ENCODE assay signal across 8 cellular contexts in genomic region chr10:92591550-92592140, GRCh38. TPM values are rescaled to one million over a fixed set of nuclear protein-coding genes. Genes with fewer than 3 reads are reported as not detected.
A peak's percentile ranks its signal among the peaks of the same experiment; 100 is the strongest.
DNase-seq lines count a peak whose midpoint lies in the region; ATAC-seq, FAIRE-seq and TF ChIP-seq lines count a peak whose summit lies in the region.

No MANE protein-coding gene starts in this region.

- no peak for TF ChIP-seq CTCF in fibroblast of mammary gland (conservative IDR thresholded peaks at IDR 0.05; ENCODE audit: control insufficient read depth, insufficient read depth, low read depth, low read length)

- peak overlapping the region; percentile 94 for H3K4me3 ChIP-seq in fibroblast of mammary gland (ENCODE audit: control insufficient read depth, low read depth, low read length)

- peak overlapping the region; percentile 98 for H3K4me3 Mint-ChIP-seq in natural killer cell treated with Interleukin-12 subunit alpha and Interleukin-12 subunit beta and Interleukin-15 and Interleukin-18, amount 100 ng/mL, for 72 hours

- ATAC-seq in GM21723 (IDR thresholded peaks at IDR 0.05; ENCODE audit: unreplicated experiment) = peak; percentile 75
- peak; percentile 89 to 93 for ATAC-seq in natural killer cell treated with Interleukin-12 subunit alpha and Interleukin-12 subunit beta and Interleukin-15 and Interleukin-18, amount 100 ng/mL, for 72 hours

- H3K4me1 Mint-ChIP-seq in natural killer cell treated with Interleukin-12 subunit alpha and Interleukin-12 subunit beta and Interleukin-15 and Interleukin-18, amount 100 ng/mL, for 72 hours (ENCODE audit: low read depth in 2 of 2) = peaks cover 27 to 37% of the 10 kb centered on the region in 2 donors

- no peaks in the 10 kb centered on the region for H3K27me3 Mint-ChIP-seq in natural killer cell treated with Interleukin-12 subunit alpha and Interleukin-12 subunit beta and Interleukin-15 and Interleukin-18, amount 100 ng/mL, for 72 hours

- DNase-seq in DMS53 (lab: John Stamatoyannopoulos, UW) (peak; percentile 97), KBM-7 (peak; percentile 94), RCC 7860 (ENCODE audit: low spot score) (peak; percentile 75), fibroblast of mammary gland (ENCODE audit: low read depth) (peak; percentile 93)
- peak; percentile 73 to 82 for DNase-seq in activated T-helper 1 cell treated with anti-CD3 and anti-CD28 coated beads, Interleukin-2, amount 50 U/mL, for 16 hours (ENCODE audit: low read depth in 1 of 2, low spot score in 1 of 2)
- peak; percentile 92 for DNase-seq in natural killer cell treated with Interleukin-12 subunit alpha and Interleukin-12 subunit beta and Interleukin-15 and Interleukin-18, amount 100 ng/mL, for 72 hours (ENCODE audit: low spot score)
- peak; percentile 79 to 87 (median 84) for DNase-seq in stimulated activated naive CD4-positive, alpha-beta T cell (lab: John Stamatoyannopoulos, UW)

- peak overlapping the region; percentile 97 to 100 for H3K27ac Mint-ChIP-seq in natural killer cell treated with Interleukin-12 subunit alpha and Interleukin-12 subunit beta and Interleukin-15 and Interleukin-18, amount 100 ng/mL, for 72 hours

- peak; percentile 65 for FAIRE-seq in RCC 7860 (lab: Jason Lieb, UNC)

- H3K36me3 Mint-ChIP-seq in natural killer cell treated with Interleukin-12 subunit alpha and Interleukin-12 subunit beta and Interleukin-15 and Interleukin-18, amount 100 ng/mL, for 72 hours = no peaks in the 10 kb centered on the region

- in situ Hi-C loops in KBM-7 (cut with MboI; ENCODE audit: low pct_unique_long_range_greater_than_20kb, low sequenced_read_pairs) = no loop called here

- no peaks in the 10 kb centered on the region for H3K9me3 Mint-ChIP-seq in natural killer cell treated with Interleukin-12 subunit alpha and Interleukin-12 subunit beta and Interleukin-15 and Interleukin-18, amount 100 ng/mL, for 72 hours

RNA-seq across cellular contexts. Expression of gene KIF11, which starts 1.3 kb away (rescaled TPM):
- 10 to 100 TPM; 25.6 to 42.2 TPM for total RNA-seq in natural killer cell treated with Interleukin-12 subunit alpha and Interleukin-12 subunit beta and Interleukin-15 and Interleukin-18, amount 100 ng/mL, for 72 hours

RNA-seq across cellular contexts. Expression of gene IDE, which starts 17.8 kb away (rescaled TPM):
- total RNA-seq in natural killer cell treated with Interleukin-12 subunit alpha and Interleukin-12 subunit beta and Interleukin-15 and Interleukin-18, amount 100 ng/mL, for 72 hours = 10 to 100 TPM; 41.4 to 52.8 TPM

Comparison
In these comparisons a context has a peak if more than half of its experiments do, and no peak if none do; other contexts are left out.
1. Peak in every context shown above with its lines: DNase-seq, ATAC-seq and H3K4me3 ChIP-seq.